2 cellular contexts compared by ENCODE assay signal in genomic region chr11:65072631-65072966, GRCh38.
TF ChIP-seq lines count a peak whose summit lies in the region.

No MANE protein-coding gene starts in this region.

TF ChIP-seq in A549, 52 proteins besides CTCF, POLR2A, EP300 and RAD21:
- TF ChIP-seq CHD2 (IDR thresholded peaks at IDR 0.05; ENCODE audit: low read length, partially characterized antibody) (no peak), PBX3 (IDR thresholded peaks at IDR 0.05) (no peak), BHLHE40 (IDR thresholded peaks at IDR 0.05; ENCODE audit: low read depth, low read length) (no peak), ZFP36 (IDR thresholded peaks at IDR 0.05; ENCODE audit: borderline replicate concordance, partially characterized antibody) (no peak), MAFK (IDR thresholded peaks at IDR 0.05; ENCODE audit: partially characterized antibody) (no peak), EHMT2 (IDR thresholded peaks at IDR 0.05; ENCODE audit: low read depth) (no peak), KDM1A (IDR thresholded peaks at IDR 0.05; ENCODE audit: low read depth) (no peak), TP53 (CRISPR knock-in tag; IDR thresholded peaks at IDR 0.05) (no peak), POLR2AphosphoS2 (conservative IDR thresholded peaks at IDR 0.05; ENCODE audit: low read length) (no peak), SREBF2 (IDR thresholded peaks at IDR 0.05) (no peak), HMGXB4 (CRISPR knock-in tag; IDR thresholded peaks at IDR 0.05; ENCODE audit: borderline replicate concordance) (no peak), CHD4 (IDR thresholded peaks at IDR 0.05; ENCODE audit: borderline replicate concordance) (no peak)

TF ChIP-seq in IMR-90, 13 proteins besides CTCF, POLR2A, EP300 and RAD21:
- TF ChIP-seq SMC3 (IDR thresholded peaks at IDR 0.05; ENCODE audit: low read depth, low read length): no peak
- no peak for TF ChIP-seq USF2 (IDR thresholded peaks at IDR 0.05; ENCODE audit: low read depth, low read length)
- TF ChIP-seq RCOR1 (IDR thresholded peaks at IDR 0.05; ENCODE audit: insufficient replicate concordance, low read length): no peak
- no peak for TF ChIP-seq FOS (IDR thresholded peaks at IDR 0.05; ENCODE audit: low read depth, low read length)
- TF ChIP-seq BHLHE40 (IDR thresholded peaks at IDR 0.05; ENCODE audit: low read depth, low read length): no peak
- TF ChIP-seq MAZ (IDR thresholded peaks at IDR 0.05; ENCODE audit: borderline replicate concordance, low read depth, low read length): no peak
- TF ChIP-seq RFX5 (IDR thresholded peaks at IDR 0.05; ENCODE audit: low read depth, low read length): no peak
- TF ChIP-seq MAFK (IDR thresholded peaks at IDR 0.05; ENCODE audit: low read depth, low read length): no peak
- no peak for TF ChIP-seq ELK1 (IDR thresholded peaks at IDR 0.05; ENCODE audit: borderline replicate concordance, low read depth, low read length)
- TF ChIP-seq CEBPB (IDR thresholded peaks at IDR 0.05; ENCODE audit: low read depth, low read length): no peak
- TF ChIP-seq NFE2L2 (IDR thresholded peaks at IDR 0.05; ENCODE audit: low read depth, low read length): no peak
- no peak for TF ChIP-seq MXI1 (IDR thresholded peaks at IDR 0.05; ENCODE audit: borderline replicate concordance, low read depth, low read length)
- no peak for TF ChIP-seq CHD1 (IDR thresholded peaks at IDR 0.05; ENCODE audit: low read depth, low read length)
